1 cellular context compared by ENCODE assay signal in genomic region chr18:70380915-70381896, GRCh38.
A peak's percentile ranks its signal among the peaks of the same experiment; 100 is the strongest.
TF ChIP-seq lines count a peak whose summit lies in the region.

No MANE protein-coding gene starts in this region.

TF ChIP-seq in HepG2, 621 proteins besides CTCF, POLR2A, EP300 and RAD21 (continued from another document):
- peak; percentile 27; the same call in 1 of the 2 replicates for TF ChIP-seq TFAP4 (IDR thresholded peaks at IDR 0.05; ENCODE audit: borderline replicate concordance, low read depth)
- no peak for TF ChIP-seq AFF4 (CRISPR knock-in tag; IDR thresholded peaks at IDR 0.05)
- peak; percentile 21 for TF ChIP-seq HOMEZ (CRISPR knock-in tag; IDR thresholded peaks at IDR 0.05; ENCODE audit: low read depth)
- peak; percentile 51 for TF ChIP-seq ZNF687 (CRISPR knock-in tag; IDR thresholded peaks at IDR 0.05)
- peak; percentile 7; the same call in 1 of the 2 replicates for TF ChIP-seq ZFX (CRISPR knock-in tag; IDR thresholded peaks at IDR 0.05; ENCODE audit: low read depth)
- TF ChIP-seq HIC2 (CRISPR knock-in tag; IDR thresholded peaks at IDR 0.05; ENCODE audit: low read depth) = no peak
- TF ChIP-seq PBX2 (CRISPR knock-in tag; IDR thresholded peaks at IDR 0.05) = peak; percentile 74
- TF ChIP-seq FOXJ3 (CRISPR knock-in tag; IDR thresholded peaks at IDR 0.05; ENCODE audit: borderline replicate concordance) = peak; percentile 47; the same call in 1 of the 2 replicates
- TF ChIP-seq ZNF652 (CRISPR knock-in tag; IDR thresholded peaks at IDR 0.05; ENCODE audit: borderline replicate concordance, low read depth) = no peak
- TF ChIP-seq ZNF644 (CRISPR knock-in tag; IDR thresholded peaks at IDR 0.05; ENCODE audit: low read depth) = 0 out of 2 replicates have a peak, but pooled peaks have one; percentile 25
- no peak for TF ChIP-seq SMAD9 (CRISPR knock-in tag; IDR thresholded peaks at IDR 0.05)
- 0 out of 2 replicates have a peak, but pooled peaks have one; percentile 16 for TF ChIP-seq MIER3 (CRISPR knock-in tag; IDR thresholded peaks at IDR 0.05; ENCODE audit: borderline replicate concordance)
- 0 out of 2 replicates have a peak, but pooled peaks have one; percentile 28 for TF ChIP-seq KMT2A (CRISPR knock-in tag; IDR thresholded peaks at IDR 0.05)
- no peak for TF ChIP-seq NR2F6 (IDR thresholded peaks at IDR 0.05)
- TF ChIP-seq NR2F6 (CRISPR knock-in tag; IDR thresholded peaks at IDR 0.05) = peak; percentile 34
- peak; percentile 63; the same call in 1 of the 2 replicates for TF ChIP-seq ELF4 (CRISPR knock-in tag; IDR thresholded peaks at IDR 0.05; ENCODE audit: borderline replicate concordance)
- TF ChIP-seq EEA1 (CRISPR knock-in tag; IDR thresholded peaks at IDR 0.05; ENCODE audit: borderline replicate concordance) = no peak
- TF ChIP-seq ARID4A (CRISPR knock-in tag; IDR thresholded peaks at IDR 0.05; ENCODE audit: borderline replicate concordance) = 0 out of 2 replicates have a peak, but pooled peaks have one; percentile 29
- 0 out of 2 replicates have a peak, but pooled peaks have one; percentile 45 for TF ChIP-seq MBD4 (IDR thresholded peaks at IDR 0.05; ENCODE audit: borderline replicate concordance, low read length)
- no peak for TF ChIP-seq ZFP90 (CRISPR knock-in tag; IDR thresholded peaks at IDR 0.05; ENCODE audit: borderline replicate concordance)
- TF ChIP-seq WIZ (CRISPR knock-in tag; IDR thresholded peaks at IDR 0.05) = no peak
- TF ChIP-seq ZNF800 (CRISPR knock-in tag; IDR thresholded peaks at IDR 0.05) = no peak
- TF ChIP-seq ZNF781 (CRISPR knock-in tag; IDR thresholded peaks at IDR 0.05; ENCODE audit: borderline replicate concordance, not compliant biosample characterization) = no peak
- peak; percentile 100 for TF ChIP-seq HOXD1 (CRISPR knock-in tag; IDR thresholded peaks at IDR 0.05)
- peak; percentile 66; the same call in 1 of the 2 replicates for TF ChIP-seq ZNF503 (CRISPR knock-in tag; IDR thresholded peaks at IDR 0.05)
- no peak for TF ChIP-seq SNAPC5 (CRISPR knock-in tag; IDR thresholded peaks at IDR 0.05; ENCODE audit: borderline replicate concordance)
- peak; percentile 83 for TF ChIP-seq NCOA2 (CRISPR knock-in tag; IDR thresholded peaks at IDR 0.05)
